Comparison of ENCODE assay signal across 27 cellular contexts in genomic region chr5:80059354-80059980, GRCh38. TPM values are rescaled to one million over a fixed set of nuclear protein-coding genes. Genes with fewer than 3 reads are reported as not detected.
DNase-seq lines count a peak whose midpoint lies in the region; ATAC-seq and TF ChIP-seq lines count a peak whose summit lies in the region.
"Had no signal": no experiment of that assay in that cellular context is flagged by ENCODE, and none has a peak within 500 bp of the region (broad histone marks: within the 10 kb centered on the region; RNA-seq: fewer than 3 reads in every experiment).

No MANE protein-coding gene starts in this region.

- no peak overlapping the region for H3K27ac ChIP-seq in osteoblast (ENCODE audit: low read depth, low read length)
- H3K27ac ChIP-seq: 22Rv1; BLaER1 treated with 17β-estradiol and CSF1 and Interleukin-3, amounts not matched to agents 10 nM and 100 nM; GM23248 had no signal

- no peaks in the 10 kb centered on the region for H3K27me3 Mint-ChIP-seq in activated CD8-positive, alpha-beta memory T cell treated with anti-CD3 and anti-CD28 coated beads, Interleukin-2, amount 10 ng/mL, durations not matched to agents 7 days and 5 days
- no peaks in the 10 kb centered on the region for H3K27me3 Mint-ChIP-seq in activated T-helper 17 cell treated with anti-CD3 and anti-CD28 coated beads, Interleukin-2, amount 50 U/mL, for 72 hours
- H3K27me3 Mint-ChIP-seq: CD4-positive, alpha-beta memory T cell had no signal

- H3K4me3 ChIP-seq in MG63, result no peak overlapping the region
- no peak overlapping the region for H3K4me3 ChIP-seq in osteoblast (ENCODE audit: insufficient read depth, low read length)
- H3K4me3 ChIP-seq: BLaER1 treated with 17β-estradiol and CSF1 and Interleukin-3, amounts not matched to agents 10 nM and 100 nM; GM23248 had no signal

- H3K4me3 Mint-ChIP-seq in activated CD8-positive, alpha-beta memory T cell treated with anti-CD3 and anti-CD28 coated beads, Interleukin-2, amount 10 ng/mL, durations not matched to agents 7 days and 5 days, result no peak overlapping the region
- H3K4me3 Mint-ChIP-seq in activated T-helper 17 cell treated with anti-CD3 and anti-CD28 coated beads, Interleukin-2, amount 50 U/mL, for 72 hours, result no peak overlapping the region
- H3K4me3 Mint-ChIP-seq: CD4-positive, alpha-beta memory T cell; H9; HFFc6 had no signal

- DNase-seq in activated CD8-positive, alpha-beta memory T cell treated with anti-CD3 and anti-CD28 coated beads, Interleukin-2, amount 10 ng/mL, durations not matched to agents 7 days and 5 days, result peak; percentile 52
- DNase-seq in activated CD8-positive, alpha-beta memory T cell treated with anti-CD3 and anti-CD28 coated beads, Interleukin-2, amount 50 U/mL, for 48 hours, result no peak
- peak; percentile 48 for DNase-seq in MG63
- DNase-seq in osteoblast (ENCODE audit: insufficient read length, low spot score, missing footprints), result no peak
- DNase-seq in GM10266 (ENCODE audit: extremely low spot score), result no peak
- DNase-seq: ACHN; Caco-2; CD4-positive, alpha-beta memory T cell; DMS 273 treated with DMSO at 0.1 percent for 48 hours; DND-41; GM23248; H9; HFFc6; KBM-7; NCI-H1092 treated with DMSO at 0.1 percent for 48 hours; NCI-H1436 treated with DMSO at 0.1 percent for 48 hours; NCI-H2029; NCI-H2227 treated with DMSO at 0.1 percent for 48 hours; NCI-H510A treated with DMSO at 0.1 percent for 48 hours; NCI-H748 treated with DMSO at 0.1 percent for 48 hours; Right ventricle myocardium superior had no signal

- peaks cover 28% of the 10 kb centered on the region for H3K4me1 ChIP-seq in osteoblast (ENCODE audit: insufficient read depth, low read length)

- H3K79me2 ChIP-seq in osteoblast (ENCODE audit: insufficient read depth, low read length), result no peaks in the 10 kb centered on the region

- peak overlapping the region; percentile 36 for H3K4me2 ChIP-seq in osteoblast (ENCODE audit: insufficient read depth, low read length)
- H3K4me2 ChIP-seq: BLaER1 treated with 17β-estradiol and CSF1 and Interleukin-3, amounts not matched to agents 10 nM and 100 nM had no signal

- CTCF ChIA-PET in activated CD8-positive, alpha-beta memory T cell treated with anti-CD3 and anti-CD28 coated beads, Interleukin-2, amount 10 ng/mL, durations not matched to agents 7 days and 5 days (lab: Charles Lee), result interaction anchor here (0.7 kb wide), 1 partner anchor 10 kb away, joined by 3 read pairs; no protein-coding TSS in a partner anchor

- TF ChIP-seq CTCF in osteoblast (IDR thresholded peaks at IDR 0.05; ENCODE audit: extremely low read depth, low read depth, low read length) (no peak), GM10266 (IDR thresholded peaks at IDR 0.05; ENCODE audit: control insufficient read depth, insufficient read depth, low read depth, missing control alignments) (no peak)

- H3K36me3 ChIP-seq in MG63 (no peaks in the 10 kb centered on the region), osteoblast (ENCODE audit: insufficient read depth, low read length) (no peaks in the 10 kb centered on the region)
- H3K36me3 ChIP-seq: BLaER1 treated with 17β-estradiol and CSF1 and Interleukin-3, amounts not matched to agents 10 nM and 100 nM had no signal

- no peaks in the 10 kb centered on the region for H3K9me3 Mint-ChIP-seq in activated CD8-positive, alpha-beta memory T cell treated with anti-CD3 and anti-CD28 coated beads, Interleukin-2, amount 10 ng/mL, durations not matched to agents 7 days and 5 days (ENCODE audit: low read depth)
- no peaks in the 10 kb centered on the region for H3K9me3 Mint-ChIP-seq in activated T-helper 17 cell treated with anti-CD3 and anti-CD28 coated beads, Interleukin-2, amount 50 U/mL, for 72 hours
- H3K9me3 Mint-ChIP-seq: H9, HFFc6 had no signal

- no peak overlapping the region for H3K27ac Mint-ChIP-seq in activated CD8-positive, alpha-beta memory T cell treated with anti-CD3 and anti-CD28 coated beads, Interleukin-2, amount 10 ng/mL, durations not matched to agents 7 days and 5 days
- no peak overlapping the region for H3K27ac Mint-ChIP-seq in activated T-helper 17 cell treated with anti-CD3 and anti-CD28 coated beads, Interleukin-2, amount 50 U/mL, for 72 hours
- H3K27ac Mint-ChIP-seq: HFFc6 had no signal

- H3K9me3 ChIP-seq in MG63, result no peaks in the 10 kb centered on the region
- no peaks in the 10 kb centered on the region for H3K9me3 ChIP-seq in osteoblast (ENCODE audit: low read depth, low read length)
- H3K9me3 ChIP-seq: Caco-2 had no signal

- no peaks in the 10 kb centered on the region for H4K20me1 ChIP-seq in osteoblast (ENCODE audit: insufficient read depth, low read length)
- H4K20me1 ChIP-seq: BLaER1 treated with 17β-estradiol and CSF1 and Interleukin-3, amounts not matched to agents 10 nM and 100 nM had no signal

- H2AFZ ChIP-seq in osteoblast (ENCODE audit: low read length), result no peak overlapping the region
- H2AFZ ChIP-seq: GM23248 had no signal

- peak; percentile 42 for ATAC-seq in activated CD8-positive, alpha-beta memory T cell treated with anti-CD3 and anti-CD28 coated beads, Interleukin-2, amount 10 ng/mL, durations not matched to agents 7 days and 5 days
- ATAC-seq in activated T-helper 17 cell treated with anti-CD3 and anti-CD28 coated beads, Interleukin-2, amount 50 U/mL, for 72 hours (replicated peaks), result peak; percentile 21
- ATAC-seq in GM21423 (IDR thresholded peaks at IDR 0.05; ENCODE audit: unreplicated experiment), result no peak
- no peak for ATAC-seq in esophagus mucosa
- ATAC-seq: HepG2 had no signal

- no peaks in the 10 kb centered on the region for H3K27me3 ChIP-seq in MG63
- H3K27me3 ChIP-seq in osteoblast (ENCODE audit: insufficient read depth, low read length), result peaks cover 7% of the 10 kb centered on the region
- H3K27me3 ChIP-seq: BLaER1 treated with 17β-estradiol and CSF1 and Interleukin-3, amounts not matched to agents 10 nM and 100 nM had no signal

- no peaks in the 10 kb centered on the region for H3K36me3 Mint-ChIP-seq in activated CD8-positive, alpha-beta memory T cell treated with anti-CD3 and anti-CD28 coated beads, Interleukin-2, amount 10 ng/mL, durations not matched to agents 7 days and 5 days
- H3K36me3 Mint-ChIP-seq in activated T-helper 17 cell treated with anti-CD3 and anti-CD28 coated beads, Interleukin-2, amount 50 U/mL, for 72 hours (ENCODE audit: low read depth), result no peaks in the 10 kb centered on the region

- H3K4me1 Mint-ChIP-seq in activated CD8-positive, alpha-beta memory T cell treated with anti-CD3 and anti-CD28 coated beads, Interleukin-2, amount 10 ng/mL, durations not matched to agents 7 days and 5 days, result peaks cover 15% of the 10 kb centered on the region
- H3K4me1 Mint-ChIP-seq in activated T-helper 17 cell treated with anti-CD3 and anti-CD28 coated beads, Interleukin-2, amount 50 U/mL, for 72 hours, result no peaks in the 10 kb centered on the region

RNA-seq across cellular contexts. Expression of gene THBS4, which starts 24.3 kb away (rescaled TPM):
- 1 to 10 TPM; 3.4 to 3.6 TPM for total RNA-seq in activated CD8-positive, alpha-beta memory T cell treated with anti-CD3 and anti-CD28 coated beads, Interleukin-2, amount 10 ng/mL, durations not matched to agents 7 days and 5 days
- 0.10 and 0.89 TPM in 2 replicates for total RNA-seq in MG63 (2014; rRNA removed; shearing (Covaris generic); ENCODE audit: low replicate concordance)
- total RNA-seq in activated T-helper 17 cell treated with anti-CD3 and anti-CD28 coated beads, Interleukin-2, amount 50 U/mL, for 72 hours, result 1 to 10 TPM; 1.7 to 3.5 TPM
- total RNA-seq in osteoblast (0.29 and 0.36 TPM in 2 replicates), esophagus mucosa (0.16 TPM)
- total RNA-seq: Caco-2 had no signal

Comparison
In these comparisons a context has a peak if more than half of its experiments do, and no peak if none do; other contexts are left out.
1. DNase-seq: peak in activated CD8-positive, alpha-beta memory T cell treated with anti-CD3 and anti-CD28 coated beads, Interleukin-2, amount 10 ng/mL, durations not matched to agents 7 days and 5 days (single experiment) and MG63 (single experiment); none in activated CD8-positive, alpha-beta memory T cell treated with anti-CD3 and anti-CD28 coated beads, Interleukin-2, amount 50 U/mL, for 48 hours (single experiment), osteoblast (single experiment) and GM10266 (single experiment).
2. ATAC-seq: peak in activated CD8-positive, alpha-beta memory T cell treated with anti-CD3 and anti-CD28 coated beads, Interleukin-2, amount 10 ng/mL, durations not matched to agents 7 days and 5 days (single experiment) and activated T-helper 17 cell treated with anti-CD3 and anti-CD28 coated beads, Interleukin-2, amount 50 U/mL, for 72 hours (single experiment); none in GM21423 (single experiment) and esophagus mucosa (single experiment).